12 cellular contexts compared by ENCODE assay signal in genomic region chr6:1606533-1607235, GRCh38. TPM values are rescaled to one million over a fixed set of nuclear protein-coding genes. Genes with fewer than 3 reads are reported as not detected.
DNase-seq lines count a peak whose midpoint lies in the region; ATAC-seq, FAIRE-seq and TF ChIP-seq lines count a peak whose summit lies in the region.
"Had no signal": no experiment of that assay in that cellular context is flagged by ENCODE, and none has a peak within 500 bp of the region (broad histone marks: within the 10 kb centered on the region; RNA-seq: fewer than 3 reads in every experiment).

No MANE protein-coding gene starts in this region.

- no peaks in the 10 kb centered on the region for H3K9me3 Mint-ChIP-seq in CD8-positive, alpha-beta T cell
- H3K9me3 Mint-ChIP-seq in naive B cell = peaks cover 0 to 9% (median 0%) of the 10 kb centered on the region in 7 donors
- H3K9me3 Mint-ChIP-seq: dendritic cell treated with granulocyte-macrophage colony-stimulating factor and Interleukin-4, amounts not matched to agents 40 ng/mL and 50 ng/mL, for 4 days had no signal

- ATAC-seq in CD8-positive, alpha-beta T cell = no peak
- no peak for ATAC-seq in GM12878
- ATAC-seq in naive B cell (ENCODE audit: low read depth in 2 of 2) = no peak
- ATAC-seq in HG03175 (IDR thresholded peaks at IDR 0.05; ENCODE audit: unreplicated experiment) = no peak
- ATAC-seq in GM18519 (IDR thresholded peaks at IDR 0.05; ENCODE audit: low FRiP score, unreplicated experiment) = no peak

- no peak overlapping the region for H3K9ac ChIP-seq in GM12878 (ENCODE audit: control insufficient read depth, insufficient read depth, low read length)

- H3K9me3 ChIP-seq in CD8-positive, alpha-beta T cell (ENCODE audit: low read length) = no peaks in the 10 kb centered on the region
- H3K9me3 ChIP-seq in GM12878 (replicated peaks; ENCODE audit: control insufficient read depth, insufficient read depth, low read length) = no peaks in the 10 kb centered on the region

- SMC1A ChIA-PET in GM12878 (lab: Charles Lee; ENCODE audit: uncharacterized antibody, unreplicated experiment) = interaction anchor here (0.6 to 2.1 kb wide), 8 partner anchors 10 to 1086 kb away, joined by 3 to 16 read pairs (median 3); no protein-coding TSS in a partner anchor

- no peaks in the 10 kb centered on the region for H3K36me3 Mint-ChIP-seq in CD8-positive, alpha-beta T cell
- no peaks in the 10 kb centered on the region for H3K36me3 Mint-ChIP-seq in naive B cell

- H3K4me3 ChIP-seq in CD8-positive, alpha-beta T cell (ENCODE audit: low read depth, low read length) = peak overlapping the region; percentile 2
- peak overlapping the region; percentile 10 for H3K4me3 ChIP-seq in H7 (ENCODE audit: insufficient read depth, low read depth, low read length)
- H3K4me3 ChIP-seq in GM12878 = 0 out of 2 replicates have a peak overlapping the region, but pooled peaks have one; percentile 16

- H3K36me3 ChIP-seq in CD8-positive, alpha-beta T cell (ENCODE audit: insufficient read depth, low read length) = no peaks in the 10 kb centered on the region
- H3K36me3 ChIP-seq in H7 (replicated peaks; ENCODE audit: control insufficient read depth, insufficient read depth, low read length) (no peaks in the 10 kb centered on the region), GM12878 (ENCODE audit: control insufficient read depth in 2 of 2, insufficient read depth in 2 of 2, low read length in 1 of 2) (no peaks in the 10 kb centered on the region)

- H3K27me3 ChIP-seq in CD8-positive, alpha-beta T cell (ENCODE audit: insufficient read depth, low read length) = peaks cover 46% of the 10 kb centered on the region
- H3K27me3 ChIP-seq in H7 (ENCODE audit: control insufficient read depth, insufficient read depth, low read length) = peaks cover 73% of the 10 kb centered on the region
- H3K27me3 ChIP-seq in GM12878 (replicated peaks in 1 of 2; ENCODE audit: control insufficient read depth in 2 of 2, insufficient read depth in 2 of 2, low read length in 1 of 2) = peaks cover 29 to 49% of the 10 kb centered on the region in 2 experiments

- intact Hi-C loops in CD8-positive, alpha-beta T cell (cut with DNase I, micrococcal nuclease) = no loop called here
- intact Hi-C loops in GM12878 (cut with micrococcal nuclease; ENCODE audit: unreplicated experiment) = loop anchor here (10.0 kb wide), 1 partner anchor 168 kb away; no protein-coding TSS in a partner anchor

- no peak for TF ChIP-seq EP300 in GM12878 (IDR thresholded peaks at IDR 0.05; ENCODE audit: borderline replicate concordance in 1 of 2, control insufficient read depth in 1 of 2, low read depth in 2 of 2, low read length in 2 of 2)

- H3K4me1 ChIP-seq in CD8-positive, alpha-beta T cell (ENCODE audit: insufficient read depth, low read length) = peaks cover 49% of the 10 kb centered on the region
- H3K4me1 ChIP-seq in GM12878 (ENCODE audit: control insufficient read depth, insufficient read depth, low read length) = peaks cover 10% of the 10 kb centered on the region

- no peak for TF ChIP-seq CTCF in CD8-positive, alpha-beta T cell (IDR thresholded peaks at IDR 0.05)
- TF ChIP-seq CTCF in GM12878 (IDR thresholded peaks at IDR 0.05 in 2 of 3, conservative IDR thresholded peaks at IDR 0.05 in 1 of 3; ENCODE audit: control insufficient read depth in 2 of 3, extremely low read depth in 1 of 3, insufficient read depth in 1 of 3, low read depth in 3 of 3, low read length in 3 of 3) = no peak

- no peaks in the 10 kb centered on the region for H3K79me2 ChIP-seq in GM12878 (ENCODE audit: control insufficient read depth, insufficient read depth, low read length)

- H3K27me3 Mint-ChIP-seq in CD8-positive, alpha-beta T cell (ENCODE audit: low read depth) = peaks cover 60% of the 10 kb centered on the region
- H3K27me3 Mint-ChIP-seq in naive B cell = peaks cover 62 to 73% (median 69%) of the 10 kb centered on the region in 3 donors

- no peak for TF ChIP-seq POLR2A in GM12878 (IDR thresholded peaks at IDR 0.05; ENCODE audit: low read depth, low read length)

- no peak for TF ChIP-seq RAD21 in GM12878 (IDR thresholded peaks at IDR 0.05; ENCODE audit: insufficient read depth, low read depth, low read length)

- no peak for DNase-seq in CD8-positive, alpha-beta T cell
- DNase-seq in H7 (peak; percentile 83), GM12878 (ENCODE audit: low read depth, low spot score) (no peak), naive B cell (no peak), C1 segment of cervical spinal cord (lab: John Stamatoyannopoulos, UW) (no peak)
- DNase-seq in activated CD8-positive, alpha-beta memory T cell treated with anti-CD3 and anti-CD28 coated beads, Interleukin-2, amount 50 U/mL, for 48 hours = no peak
- DNase-seq: activated T-cell treated with anti-CD3 and anti-CD28 coated beads, Interleukin-2, amount 50 U/mL, for 1 hour; DND-41 had no signal

- CTCF ChIA-PET in CD8-positive, alpha-beta T cell (lab: Charles Lee) = interaction anchor here (0.6 to 4.6 kb wide), 9 partner anchors 9 to 1151 kb away, joined by 3 to 38 read pairs (median 3); no protein-coding TSS in a partner anchor
- CTCF ChIA-PET in GM12878 (lab: Yijun Ruan, JAX) = interaction anchor here (0.9 to 3.4 kb wide), 11 partner anchors 9 to 747 kb away, joined by 3 to 25 read pairs (median 4); no protein-coding TSS in a partner anchor

- no TSS peak for BruUV-seq in GM12878 (replicated peaks; lab: Mats Ljungman, UMichigan)

- H2AFZ ChIP-seq in GM12878 (ENCODE audit: control insufficient read depth, low read depth, low read length) = no peak overlapping the region

- RAD21 ChIA-PET in GM12878 (lab: Charles Lee; ENCODE audit: unreplicated experiment) = interaction anchor here (0.9 to 1.8 kb wide), 4 partner anchors 10 to 1028 kb away, joined by 3 to 6 read pairs (median 4); no protein-coding TSS in a partner anchor

- WGBS in GM12878 (ENCODE audit: insufficient coverage, insufficient replicate concordance, low lambda C conversion rate, missing lambda C conversion rate) = 8% methylated on average over 22 of the region's 22 CpGs

- POLR2A ChIA-PET in CD8-positive, alpha-beta T cell (lab: Charles Lee) = interaction anchor here (1.1 kb wide), 1 partner anchor 600 kb away, joined by 3 read pairs; no protein-coding TSS in a partner anchor
- POLR2A ChIA-PET in GM12878 (lab: Charles Lee) = no interaction called here

- H3K4me2 ChIP-seq in GM12878 (ENCODE audit: control insufficient read depth, insufficient read depth) = peak overlapping the region; percentile 60; the same call in 1 of the 2 replicates

- in situ Hi-C loops in GM12878 (cut with MboI) = loop anchor here (5.0 kb wide), 1 partner anchor 586 kb away; no protein-coding TSS in a partner anchor

- H3K4me1 Mint-ChIP-seq in CD8-positive, alpha-beta T cell (ENCODE audit: low read depth) = peaks cover 40% of the 10 kb centered on the region
- H3K4me1 Mint-ChIP-seq in naive B cell = peaks cover 33 to 41% (median 39%) of the 10 kb centered on the region in 3 donors

- H3K27ac Mint-ChIP-seq in CD8-positive, alpha-beta T cell = no peak overlapping the region
- peak overlapping the region in 3 of 6 donors; percentile 32 to 96 (median 78) for H3K27ac Mint-ChIP-seq in naive B cell
- H3K27ac Mint-ChIP-seq: dendritic cell treated with granulocyte-macrophage colony-stimulating factor and Interleukin-4, amounts not matched to agents 40 ng/mL and 50 ng/mL, for 4 days had no signal

- FAIRE-seq in GM12878 (lab: Jason Lieb, UNC) = peak; percentile 56

- H4K20me1 ChIP-seq in GM12878 (ENCODE audit: control insufficient read depth, insufficient read depth) = 0 out of 2 replicates have a peak, but pooled peaks cover 3% of the 10 kb centered on the region

- H3K4me3 Mint-ChIP-seq in CD8-positive, alpha-beta T cell = peak overlapping the region; percentile 72
- H3K4me3 Mint-ChIP-seq in naive B cell = peak overlapping the region; percentile 35 to 84 (median 78)
- H3K4me3 Mint-ChIP-seq: dendritic cell treated with granulocyte-macrophage colony-stimulating factor and Interleukin-4, amounts not matched to agents 40 ng/mL and 50 ng/mL, for 4 days had no signal

- no peak overlapping the region for H3K27ac ChIP-seq in CD8-positive, alpha-beta T cell (ENCODE audit: low read depth, low read length)
- no peak overlapping the region for H3K27ac ChIP-seq in GM12878 (ENCODE audit: control insufficient read depth, insufficient read depth)

TF ChIP-seq in GM12878, 131 proteins besides CTCF, POLR2A, EP300 and RAD21 (continues in another document):
- TF ChIP-seq SP1 (IDR thresholded peaks at IDR 0.05; ENCODE audit: low read depth, low read length) (no peak), SUZ12 (IDR thresholded peaks at IDR 0.05; ENCODE audit: unreplicated experiment) (peak; percentile 60)

RNA-seq across cellular contexts. Expression of gene FOXC1, which starts 3.0 kb away (rescaled TPM):
- not detected for total RNA-seq in CD8-positive, alpha-beta T cell
- total RNA-seq in H7 (2014; rRNA removed; shearing (Covaris generic)) = 3.7 and 6.8 TPM in 2 replicates
- total RNA-seq in GM12878 (2013; cell fraction: nucleolus; rRNA removed) = not detected in 2 replicates
- total RNA-seq in GM12878 (2014; rRNA removed) (0.38 and 0.51 TPM in 2 replicates), GM12878 (2014; rRNA removed; fragmentation: Illumina TruSeq; extraction: Trizol) (0.37 and 0.45 TPM in 2 replicates), GM12878 (2021) (1.5 and 1.7 TPM in 2 replicates)
- polyA plus RNA-seq in GM12878 (2011; ENCODE audit: low read depth) = 0.26 TPM
- polyA plus RNA-seq in GM12878 (2011; rRNA removed) (0.17 and 0.26 TPM in 2 replicates), GM12878 (2014; fragmentation: Illumina TruSeq; extraction: Trizol) (0.81 and 0.97 TPM in 2 replicates), GM12878 (2014; fragmentation: Nextera tagmentation; extraction: Ambion mirVana) (under 1 TPM; 0.13 to 0.26 TPM), GM12878 (2014; rRNA removed) (0.60 and 0.94 TPM in 2 replicates), GM12878 (2016; fragmentation: Nextera tagmentation; extraction: Ambion mirVana) (not detected), naive B cell (ENCODE audit: low read depth in 6 of 6) (under 1 TPM in 1 of 6 donors, not detected in 5; 0.17 TPM)
- 0.07 and 0.17 TPM in 2 replicates for polyA plus RNA-seq in GM12878 (2011; cell fraction: cytosol; rRNA removed)
- 0.19 and 0.31 TPM in 2 replicates for polyA plus RNA-seq in GM12878 (2011; cell fraction: nucleus; rRNA removed)
- polyA plus RNA-seq in GM12878 (2012) = 0.24 and 0.38 TPM in 2 replicates
- polyA minus RNA-seq in GM12878 (2011; rRNA and poly(A)+ RNA removed) = 0.15 TPM in 1 of 2 replicates, not detected in the other
- 0.53 and 0.83 TPM in 2 replicates for polyA minus RNA-seq in GM12878 (2011; cell fraction: cytosol; rRNA and poly(A)+ RNA removed)
- 0.12 and 0.57 TPM in 2 replicates for polyA minus RNA-seq in GM12878 (2011; cell fraction: nucleus; rRNA and poly(A)+ RNA removed)
- total RNA-seq: T-helper 2 cell treated with Interferon-gamma antibody and Interleukin-4, amounts not matched to agents 100 ng/mL and 5 ng/mL, for 36 hours had no signal
